In the genomic region with DNA sequence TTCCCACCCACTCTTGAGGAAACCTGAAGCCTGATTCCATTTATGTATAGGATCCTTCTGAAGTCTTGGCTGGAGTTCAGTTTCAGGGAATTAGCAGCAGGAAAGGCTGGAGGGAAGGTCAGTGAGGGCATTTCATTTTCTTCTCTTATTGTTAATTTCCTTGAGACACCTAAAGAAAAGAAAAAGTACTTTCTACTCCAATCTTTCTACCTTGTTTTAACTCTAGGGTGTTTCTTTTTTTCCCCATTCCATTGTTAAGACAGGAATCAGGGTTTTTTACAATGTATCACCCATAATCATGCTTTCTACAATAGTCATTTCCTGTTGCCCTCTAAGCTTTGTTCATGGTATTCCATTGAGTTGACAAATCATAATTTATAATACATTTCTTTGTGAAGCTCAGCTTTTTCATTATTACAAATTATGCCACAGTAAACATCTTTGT, we compare ENCODE assay signal across 13 cellular contexts. TPM values are rescaled to one million over a fixed set of nuclear protein-coding genes. Genes with fewer than 3 reads are reported as not detected.
DNase-seq lines count a peak whose midpoint lies in the region; ATAC-seq and TF ChIP-seq lines count a peak whose summit lies in the region.
"Had no signal": no experiment of that assay in that cellular context is flagged by ENCODE, and none has a peak within 500 bp of the region (broad histone marks: within the 10 kb centered on the region; RNA-seq: fewer than 3 reads in every experiment).

No MANE protein-coding gene starts in this region.

- peak; percentile 63 for DNase-seq in HFFc6
- DNase-seq in SW 1271 (lab: John Stamatoyannopoulos, UW): peak; percentile 40 to 78
- DNase-seq in fibroblast of villous mesenchyme (ENCODE audit: low read depth): peak; percentile 30
- peak; percentile 17 for DNase-seq in stromal cell of bone marrow (ENCODE audit: low read depth)
- DNase-seq in activated T-cell treated with anti-CD3 and anti-CD28 coated beads, Interleukin-2, amount 50 U/mL, for 4 hours: no peak
- DNase-seq in DMS 273 treated with DMSO at 0.1 percent for 48 hours (lab: John Stamatoyannopoulos, UW): no peak
- DNase-seq: activated CD8-positive, alpha-beta memory T cell treated with anti-CD3 and anti-CD28 coated beads, Interleukin-2, amount 50 U/mL, for 4 hours; effector memory CD8-positive, alpha-beta T cell; NCI-H1436 treated with DMSO at 0.1 percent for 48 hours; NCI-H526; Right ventricle myocardium superior had no signal

- peak overlapping the region; percentile 92 for H3K27ac Mint-ChIP-seq in HFFc6
- H3K27ac Mint-ChIP-seq: effector memory CD8-positive, alpha-beta T cell; WTC11 had no signal

- peaks cover 17% of the 10 kb centered on the region for H3K36me3 Mint-ChIP-seq in HFFc6 (ENCODE audit: low read depth)
- H3K36me3 Mint-ChIP-seq in activated T-cell treated with anti-CD3 and anti-CD28 coated beads, Interleukin-2, amount 50 U/mL, for 4 hours (ENCODE audit: insufficient read depth): peaks cover 13% of the 10 kb centered on the region

- TF ChIP-seq CTCF in HFFc6 (IDR thresholded peaks at IDR 0.05) (no peak), fibroblast of villous mesenchyme (IDR thresholded peaks at IDR 0.05; ENCODE audit: insufficient read depth, low read depth, low read length) (no peak)

- H3K4me3 Mint-ChIP-seq in HFFc6: peak overlapping the region; percentile 80
- H3K4me3 Mint-ChIP-seq in activated T-cell treated with anti-CD3 and anti-CD28 coated beads, Interleukin-2, amount 50 U/mL, for 4 hours: no peak overlapping the region
- H3K4me3 Mint-ChIP-seq: effector memory CD8-positive, alpha-beta T cell; WTC11 had no signal

- H3K9me3 Mint-ChIP-seq in HFFc6: peaks cover 5% of the 10 kb centered on the region
- H3K9me3 Mint-ChIP-seq in activated T-cell treated with anti-CD3 and anti-CD28 coated beads, Interleukin-2, amount 50 U/mL, for 4 hours: no peaks in the 10 kb centered on the region
- H3K9me3 Mint-ChIP-seq: effector memory CD8-positive, alpha-beta T cell had no signal

- H3K27me3 Mint-ChIP-seq in HFFc6 (ENCODE audit: insufficient read depth): peaks cover 2% of the 10 kb centered on the region; the same call in 1 of the 2 replicates
- no peaks in the 10 kb centered on the region for H3K27me3 Mint-ChIP-seq in activated T-cell treated with anti-CD3 and anti-CD28 coated beads, Interleukin-2, amount 50 U/mL, for 4 hours (ENCODE audit: low read depth)

- H3K4me1 Mint-ChIP-seq in HFFc6 (ENCODE audit: low read depth): peaks cover 22% of the 10 kb centered on the region
- no peaks in the 10 kb centered on the region for H3K4me1 Mint-ChIP-seq in activated T-cell treated with anti-CD3 and anti-CD28 coated beads, Interleukin-2, amount 50 U/mL, for 4 hours (ENCODE audit: low read depth)
- H3K4me1 Mint-ChIP-seq: WTC11 had no signal

- ATAC-seq in activated T-cell treated with anti-CD3 and anti-CD28 coated beads, Interleukin-2, amount 50 U/mL, for 4 hours: no peak
- ATAC-seq in HG02588 (IDR thresholded peaks at IDR 0.05; ENCODE audit: unreplicated experiment): no peak
- ATAC-seq: effector memory CD8-positive, alpha-beta T cell; WTC11 had no signal

- H3K4me3 ChIP-seq in fibroblast of villous mesenchyme (ENCODE audit: low read depth, low read length): no peak overlapping the region

RNA-seq across cellular contexts. Expression of gene SNRPE, which starts 27.4 kb away (rescaled TPM):
- total RNA-seq in HFFc6 (2021; fragmentation: NEBNext Ultra II Directional; extraction: Animal tissue kit (Norgen Biotek cat#: 25700)): 100 to 1,000 TPM; 154 to 186 (median 163) TPM
- 38.7 and 53.1 TPM in 2 replicates for total RNA-seq in fibroblast of villous mesenchyme
- 100 to 1,000 TPM; 377 to 427 (median 395) TPM for total RNA-seq in activated T-cell treated with anti-CD3 and anti-CD28 coated beads, Interleukin-2, amount 50 U/mL, for 4 hours

Comparison
In these comparisons a context has a peak if more than half of its experiments do, and no peak if none do; other contexts are left out.
1. DNase-seq: peak in HFFc6 (single experiment), SW 1271 (2 of 2), fibroblast of villous mesenchyme (single experiment) and stromal cell of bone marrow (single experiment); none in activated T-cell treated with anti-CD3 and anti-CD28 coated beads, Interleukin-2, amount 50 U/mL, for 4 hours (single experiment) and DMS 273 treated with DMSO at 0.1 percent for 48 hours (single experiment).